ENCODE assay signal across 8 cellular contexts in genomic region chr3:171459130-171459941, GRCh38. TPM values are rescaled to one million over a fixed set of nuclear protein-coding genes. Genes with fewer than 3 reads are reported as not detected.
DNase-seq lines count a peak whose midpoint lies in the region; ATAC-seq and TF ChIP-seq lines count a peak whose summit lies in the region.

No MANE protein-coding gene starts in this region.

- no peaks in the 10 kb centered on the region for H3K79me2 ChIP-seq in SU-DHL-6 (ENCODE audit: insufficient read depth, low read length)

- H2AFZ ChIP-seq in SU-DHL-6 (ENCODE audit: low read depth, low read length, severe bottlenecking) = no peak overlapping the region

- H3K4me3 ChIP-seq in BJ (ENCODE audit: low read depth, low read length) (peak overlapping the region; percentile 85), SU-DHL-6 (ENCODE audit: insufficient read depth, low read length, poor library complexity, severe bottlenecking) (no peak overlapping the region), retinal pigment epithelial cell (ENCODE audit: low read length) (peak overlapping the region; percentile 96)

- POLR2A ChIA-PET in BJ (lab: Charles Lee) = interaction anchor here (0.6 kb wide), 1 partner anchor 185 kb away, joined by 3 read pairs; no protein-coding TSS in a partner anchor

- H3K27ac ChIP-seq in SU-DHL-6 (ENCODE audit: low read depth, low read length) = no peak overlapping the region

- DNase-seq in BJ (ENCODE audit: low read depth) (no peak), HT-29 (ENCODE audit: low spot score) (peak; percentile 77), anterior cingulate cortex (lab: John Stamatoyannopoulos, UW) (peak in 44 of 58 donors; percentile 17 to 75 (median 48)), hippocampal formation (lab: John Stamatoyannopoulos, UW) (peak; percentile 42 to 57), retinal pigment epithelial cell (ENCODE audit: low read depth) (no peak)

- H3K27me3 ChIP-seq in BJ (ENCODE audit: control insufficient read depth, insufficient read depth, low read length) = no peaks in the 10 kb centered on the region; the same call in 1 of the 2 replicates
- H3K27me3 ChIP-seq in SU-DHL-6 (ENCODE audit: low read length) = no peaks in the 10 kb centered on the region

- H3K9ac ChIP-seq in SU-DHL-6 (ENCODE audit: low read length) = no peak overlapping the region

- H3K4me2 ChIP-seq in SU-DHL-6 (ENCODE audit: low read depth, low read length, poor library complexity, severe bottlenecking) = peak overlapping the region; percentile 59

- no peaks in the 10 kb centered on the region for H3K9me2 ChIP-seq in SU-DHL-6 (replicated peaks; ENCODE audit: insufficient read depth, low read length)

- no peak for ATAC-seq in HG03520 (IDR thresholded peaks at IDR 0.05; ENCODE audit: unreplicated experiment)
- no peak for ATAC-seq in GM19395 (IDR thresholded peaks at IDR 0.05; ENCODE audit: unreplicated experiment)

- no peak for TF ChIP-seq CTCF in BJ (IDR thresholded peaks at IDR 0.05; ENCODE audit: insufficient read depth, low read depth, low read length)
- no peak for TF ChIP-seq CTCF in SU-DHL-6 (IDR thresholded peaks at IDR 0.05; ENCODE audit: insufficient read depth, low read length, poor library complexity, severe bottlenecking)
- no peak for TF ChIP-seq CTCF in retinal pigment epithelial cell (conservative IDR thresholded peaks at IDR 0.05; ENCODE audit: low read depth, low read length)

- CTCF ChIA-PET in BJ (lab: Yijun Ruan, JAX) = interaction anchor here (1.8 kb wide), 1 partner anchor 42 kb away, joined by 4 read pairs; no protein-coding TSS in a partner anchor

- H4K20me1 ChIP-seq in SU-DHL-6 (ENCODE audit: low read depth, low read length) = no peaks in the 10 kb centered on the region

- no peaks in the 10 kb centered on the region for H3F3A ChIP-seq in SU-DHL-6 (ENCODE audit: insufficient read depth)

- H3K9me3 ChIP-seq in SU-DHL-6 (ENCODE audit: insufficient read depth, low read length) = no peaks in the 10 kb centered on the region

- no peaks in the 10 kb centered on the region for H3K36me3 ChIP-seq in BJ (ENCODE audit: control insufficient read depth, insufficient read depth, low read length)
- H3K36me3 ChIP-seq in SU-DHL-6 (ENCODE audit: low read length) = no peaks in the 10 kb centered on the region

RNA-seq across cellular contexts. Expression of gene TNIK, which starts 0.9 kb away (rescaled TPM):
- polyA plus RNA-seq in BJ (2011; rRNA removed) = 2.1 and 3.9 TPM in 2 replicates
- 2.5 and 3.6 TPM in 2 replicates for polyA minus RNA-seq in BJ (2011; rRNA and poly(A)+ RNA removed)
- 12.4 and 14.6 TPM in 2 replicates for total RNA-seq in HT-29 (2014; rRNA removed; shearing (Covaris generic))

Comparison
In these comparisons a context has a peak if more than half of its experiments do, and no peak if none do; other contexts are left out.
1. DNase-seq: peak in HT-29 (single experiment), anterior cingulate cortex (44 of 58) and hippocampal formation (2 of 2); none in BJ (single experiment) and retinal pigment epithelial cell (single experiment).